In genomic region chr2:16036951-16037350, GRCh38 we compare ENCODE assay signal across 21 cellular contexts.
"Had no signal": no experiment of that assay in that cellular context is flagged by ENCODE, and none has a peak within 500 bp of the region (broad histone marks: within the 10 kb centered on the region; RNA-seq: fewer than 3 reads in every experiment).

No MANE protein-coding gene starts in this region.

- FAIRE-seq: HepG2, RCC 7860 had no signal

- ATAC-seq: HepG2, SK-N-SH treated with all-trans-retinoic acid at 6 μM for 48 hours had no signal

- DNase-seq: IMR-90, Karpas-422, KG1, MM.1S, NCI-H1092 treated with DMSO at 0.1 percent for 48 hours, NCI-H1436, NCI-H187, NCI-H2029, NCI-H2081 treated with DMSO at 0.1 percent for 48 hours, NCI-H2171, NCI-H226, NCI-H446, NCI-H510A, NCI-H524 treated with DMSO at 0.1 percent for 48 hours, NCI-H69, NCI-H774, RPMI8226, SHP77 had no signal
